19 cellular contexts compared by ENCODE assay signal in the genomic region with DNA sequence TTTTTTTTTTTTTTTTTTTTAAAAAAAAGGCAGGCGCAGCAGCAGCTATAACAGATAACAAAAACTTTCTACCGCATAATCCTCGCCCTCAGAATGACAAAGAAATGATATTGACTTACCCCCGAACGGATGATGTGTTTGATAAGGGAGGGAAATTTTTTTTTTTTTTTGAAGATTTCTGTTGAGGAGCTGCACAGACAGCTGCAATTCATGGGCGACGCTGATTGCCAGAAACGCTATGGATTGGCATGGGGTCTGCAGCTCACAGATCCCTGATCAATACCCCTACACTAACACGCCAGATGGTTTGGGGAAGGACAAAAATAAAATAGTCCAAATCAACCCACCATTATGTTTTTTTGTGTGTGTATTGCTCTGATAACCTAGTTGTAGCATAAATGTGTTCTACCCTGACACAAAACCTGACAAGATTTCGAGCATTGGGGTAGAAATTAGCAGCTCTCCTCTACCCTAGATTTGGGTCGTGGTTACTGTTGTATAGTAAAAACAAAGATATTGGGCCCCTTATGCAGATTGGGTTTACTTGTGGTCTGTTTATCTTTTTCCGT. TPM values are rescaled to one million over a fixed set of nuclear protein-coding genes. Genes with fewer than 3 reads are reported as not detected.
"Had no signal": no experiment of that assay in that cellular context is flagged by ENCODE, and none has a peak within 500 bp of the region (broad histone marks: within the 10 kb centered on the region; RNA-seq: fewer than 3 reads in every experiment).

No MANE protein-coding gene starts in this region.

- H3K4me3 ChIP-seq: ascending aorta, esophagus squamous epithelium, psoas muscle, stomach, thoracic aorta had no signal

- H3K4me3 Mint-ChIP-seq: activated CD4-positive, alpha-beta memory T cell treated with anti-CD3 and anti-CD28 coated beads, Interleukin-2, amount 10 ng/mL, durations not matched to agents 7 days and 5 days; activated CD4-positive, alpha-beta T cell treated with anti-CD3 and anti-CD28 coated beads for 36 hours; T-helper 2 cell treated with Interferon-gamma antibody and Interleukin-4, amounts not matched to agents 5 μg/mL and 100 μg/mL, for 36 hours had no signal

- DNase-seq: activated CD4-positive, alpha-beta memory T cell treated with anti-CD3 and anti-CD28 coated beads, Interleukin-2, amount 10 ng/mL, durations not matched to agents 7 days and 5 days; activated CD4-positive, alpha-beta T cell treated with anti-CD3 and anti-CD28 coated beads for 36 hours; activated CD8-positive, alpha-beta memory T cell treated with anti-CD3 and anti-CD28 coated beads, Interleukin-2, amount 50 U/mL, for 4 hours; activated naive CD4-positive, alpha-beta T cell; esophagus squamous epithelium; foreskin fibroblast; left colon; naive thymus-derived CD8-positive, alpha-beta T cell; psoas muscle; stimulated activated CD4-positive, alpha-beta T cell treated with anti-CD3 and anti-CD28 coated beads, Interleukin-4, amount 100 ng/mL, for 1 hour; stomach had no signal

- H3K27ac Mint-ChIP-seq: activated CD4-positive, alpha-beta memory T cell treated with anti-CD3 and anti-CD28 coated beads, Interleukin-2, amount 10 ng/mL, durations not matched to agents 7 days and 5 days; activated CD4-positive, alpha-beta T cell treated with anti-CD3 and anti-CD28 coated beads for 36 hours; T-helper 2 cell treated with Interferon-gamma antibody and Interleukin-4, amounts not matched to agents 5 μg/mL and 100 μg/mL, for 36 hours had no signal

- H3K9me3 Mint-ChIP-seq: activated CD4-positive, alpha-beta memory T cell treated with anti-CD3 and anti-CD28 coated beads, Interleukin-2, amount 10 ng/mL, durations not matched to agents 7 days and 5 days had no signal

- H3K27ac ChIP-seq: ascending aorta, esophagus squamous epithelium, psoas muscle, stomach, thoracic aorta, VCaP had no signal

- FAIRE-seq: bronchial epithelial cell, endometrium, urothelium cell line had no signal

- H3K36me3 ChIP-seq: ascending aorta, esophagus squamous epithelium, stomach, thoracic aorta had no signal

- H3K9me3 ChIP-seq: ascending aorta, psoas muscle had no signal

- ATAC-seq: activated CD4-positive, alpha-beta T cell treated with anti-CD3 and anti-CD28 coated beads for 36 hours; left colon; naive thymus-derived CD8-positive, alpha-beta T cell; psoas muscle had no signal

RNA-seq across cellular contexts. Expression of gene ONECUT2, which starts 3.6 kb away (rescaled TPM):
- total RNA-seq: activated CD4-positive, alpha-beta memory T cell treated with anti-CD3 and anti-CD28 coated beads, Interleukin-2, amount 10 ng/mL, durations not matched to agents 7 days and 5 days; mononuclear cell; naive thymus-derived CD8-positive, alpha-beta T cell; thoracic aorta had no signal
- polyA plus RNA-seq: naive thymus-derived CD8-positive, alpha-beta T cell had no signal
